In the genomic region with DNA sequence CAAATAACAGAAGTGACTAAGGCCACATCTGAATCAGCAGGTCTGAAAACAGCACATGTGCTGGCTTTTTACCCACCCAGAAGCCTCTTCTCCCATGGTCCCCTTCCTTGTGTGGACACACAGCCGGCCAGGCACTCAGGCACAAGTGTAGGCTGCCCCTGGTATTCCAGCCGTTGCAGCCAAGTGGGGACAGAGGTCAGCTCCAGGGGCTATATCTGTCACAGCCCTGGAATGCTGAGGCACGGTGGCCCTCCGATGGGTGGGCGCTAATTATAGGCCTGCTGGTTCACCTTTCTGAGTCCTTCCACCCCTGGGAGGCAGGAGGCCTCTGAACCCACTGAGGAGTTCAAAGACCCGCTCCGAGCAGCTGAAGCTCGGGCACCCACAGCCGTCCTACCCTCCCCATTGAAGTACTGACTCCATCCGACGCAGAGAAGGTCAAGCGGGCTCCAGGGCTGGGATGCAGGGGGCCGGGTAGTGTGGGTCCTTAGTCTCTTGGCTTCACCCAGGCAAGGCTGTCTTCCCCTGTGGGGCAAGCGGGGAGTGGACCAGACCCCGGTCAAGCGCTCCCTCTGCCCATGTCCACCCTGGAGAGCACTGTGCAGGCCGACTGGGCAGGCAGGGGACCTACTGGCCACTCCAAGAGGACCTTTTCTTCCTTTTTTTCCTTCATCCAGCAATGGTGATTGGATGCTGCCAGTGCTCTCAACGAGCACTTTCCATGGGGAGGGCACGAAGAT, we compare ENCODE assay signal across 28 cellular contexts. TPM values are rescaled to one million over a fixed set of nuclear protein-coding genes. Genes with fewer than 3 reads are reported as not detected.
"Had no signal": no experiment of that assay in that cellular context is flagged by ENCODE, and none has a peak within 500 bp of the region (broad histone marks: within the 10 kb centered on the region; RNA-seq: fewer than 3 reads in every experiment).

No MANE protein-coding gene starts in this region.

- H3K27ac Mint-ChIP-seq: activated B cell treated with CpG ODN at 0.5 μM for 24 hours; activated CD4-positive, alpha-beta T cell treated with anti-CD3 and anti-CD28 coated beads, Interleukin-2, amount 10 ng/mL, durations not matched to agents 24 days and 14 days; activated naive CD4-positive, alpha-beta T cell treated with anti-CD3 and anti-CD28 coated beads, Interleukin-2, amount 50 U/mL, for 72 hours; T-helper 1 cell treated with Interleukin-12 subunit alpha and Interleukin-12 subunit beta and Interleukin-4 antibody, amounts not matched to agents 30 μg/mL and 1 μg/mL, for 36 hours had no signal

- H3K4me3 Mint-ChIP-seq: activated B cell treated with CpG ODN at 0.5 μM for 24 hours; activated CD4-positive, alpha-beta T cell treated with anti-CD3 and anti-CD28 coated beads, Interleukin-2, amount 10 ng/mL, durations not matched to agents 24 days and 14 days; activated T-cell treated with anti-CD3 and anti-CD28 coated beads, Interleukin-2, amount 50 U/mL, for 4 hours; T-helper 1 cell treated with Interleukin-12 subunit alpha and Interleukin-12 subunit beta and Interleukin-4 antibody, amounts not matched to agents 30 μg/mL and 1 μg/mL, for 36 hours had no signal

- DNase-seq: activated B cell treated with CpG ODN at 0.5 μM for 24 hours; activated CD4-positive, alpha-beta T cell treated with anti-CD3 and anti-CD28 coated beads for 1 hour; activated CD4-positive, alpha-beta T cell treated with anti-CD3 and anti-CD28 coated beads, Interleukin-2, amount 10 ng/mL, durations not matched to agents 24 days and 14 days; activated CD4-positive, alpha-beta T cell treated with anti-CD3 and anti-CD28 coated beads, Interleukin-2, amount 50 U/mL, for 48 hours; activated CD8-positive, alpha-beta memory T cell treated with anti-CD3 and anti-CD28 coated beads for 24 hours; activated effector memory CD4-positive, alpha-beta T cell treated with anti-CD3 and anti-CD28 coated beads, Interleukin-2, amount 50 U/mL, for 16 hours; activated naive CD4-positive, alpha-beta T cell treated with Interleukin-2 at 50 U/mL for 16 hours; activated T-cell treated with anti-CD3 and anti-CD28 coated beads, Interleukin-2, amount 50 U/mL, for 4 hours; brain microvascular endothelial cell; central memory CD4-positive, alpha-beta T cell; Karpas-422; MM.1S; NCI-H1105; NCI-H1436; NCI-H1694 treated with DMSO at 0.1 percent for 48 hours; NCI-H2081; NCI-H510A treated with DMSO at 0.1 percent for 48 hours; NCI-H69; NK-92 treated with Interleukin-12 subunit alpha and Interleukin-12 subunit beta, amount 100 ng/mL, for 24 hours; OCI-M1; RPMI8226; SHP77 treated with DMSO at 0.1 percent for 48 hours had no signal

- H3K36me3 ChIP-seq: brain microvascular endothelial cell had no signal

- H3K9me3 Mint-ChIP-seq: activated B cell treated with CpG ODN at 0.5 μM for 24 hours; activated CD4-positive, alpha-beta T cell treated with anti-CD3 and anti-CD28 coated beads, Interleukin-2, amount 10 ng/mL, durations not matched to agents 24 days and 14 days; activated naive CD4-positive, alpha-beta T cell treated with anti-CD3 and anti-CD28 coated beads, Interleukin-2, amount 50 U/mL, for 72 hours; activated T-cell treated with anti-CD3 and anti-CD28 coated beads, Interleukin-2, amount 50 U/mL, for 4 hours; T-helper 1 cell treated with Interleukin-12 subunit alpha and Interleukin-12 subunit beta and Interleukin-4 antibody, amounts not matched to agents 30 μg/mL and 1 μg/mL, for 36 hours had no signal

- H3K4me3 ChIP-seq: K562 had no signal

- FAIRE-seq: K562 had no signal

- H3K27ac ChIP-seq: brain microvascular endothelial cell had no signal

- H3K4me1 Mint-ChIP-seq: activated B cell treated with CpG ODN at 0.5 μM for 24 hours; activated CD4-positive, alpha-beta T cell treated with anti-CD3 and anti-CD28 coated beads, Interleukin-2, amount 10 ng/mL, durations not matched to agents 24 days and 14 days had no signal

- H3K36me3 Mint-ChIP-seq: activated naive CD4-positive, alpha-beta T cell treated with anti-CD3 and anti-CD28 coated beads, Interleukin-2, amount 50 U/mL, for 72 hours had no signal

- ATAC-seq: activated naive CD4-positive, alpha-beta T cell treated with anti-CD3 and anti-CD28 coated beads, Interleukin-2, amount 50 U/mL, for 72 hours; activated T-cell treated with anti-CD3 and anti-CD28 coated beads, Interleukin-2, amount 50 U/mL, for 4 hours; K562; Panc1 had no signal

RNA-seq across cellular contexts. Expression of a gene that starts 14.3 kb away (rescaled TPM):
- total RNA-seq: activated B cell treated with CpG ODN at 0.5 μM for 24 hours; activated CD4-positive, alpha-beta T cell treated with anti-CD3 and anti-CD28 coated beads, Interleukin-2, amount 10 ng/mL, durations not matched to agents 24 days and 14 days; activated naive CD4-positive, alpha-beta T cell treated with anti-CD3 and anti-CD28 coated beads, Interleukin-2, amount 50 U/mL, for 72 hours; activated T-cell treated with anti-CD3 and anti-CD28 coated beads, Interleukin-2, amount 50 U/mL, for 4 hours; K562; SK-MEL-5 had no signal
- polyA plus RNA-seq: adipose tissue, K562 had no signal

RNA-seq across cellular contexts. Expression of a gene that starts 29.8 kb away (rescaled TPM):
- total RNA-seq: activated B cell treated with CpG ODN at 0.5 μM for 24 hours; activated CD4-positive, alpha-beta T cell treated with anti-CD3 and anti-CD28 coated beads, Interleukin-2, amount 10 ng/mL, durations not matched to agents 24 days and 14 days; activated naive CD4-positive, alpha-beta T cell treated with anti-CD3 and anti-CD28 coated beads, Interleukin-2, amount 50 U/mL, for 72 hours; activated T-cell treated with anti-CD3 and anti-CD28 coated beads, Interleukin-2, amount 50 U/mL, for 4 hours; K562; SK-MEL-5 had no signal
- polyA plus RNA-seq: adipose tissue, K562 had no signal
